29 cellular contexts compared by ENCODE assay signal in the genomic region with DNA sequence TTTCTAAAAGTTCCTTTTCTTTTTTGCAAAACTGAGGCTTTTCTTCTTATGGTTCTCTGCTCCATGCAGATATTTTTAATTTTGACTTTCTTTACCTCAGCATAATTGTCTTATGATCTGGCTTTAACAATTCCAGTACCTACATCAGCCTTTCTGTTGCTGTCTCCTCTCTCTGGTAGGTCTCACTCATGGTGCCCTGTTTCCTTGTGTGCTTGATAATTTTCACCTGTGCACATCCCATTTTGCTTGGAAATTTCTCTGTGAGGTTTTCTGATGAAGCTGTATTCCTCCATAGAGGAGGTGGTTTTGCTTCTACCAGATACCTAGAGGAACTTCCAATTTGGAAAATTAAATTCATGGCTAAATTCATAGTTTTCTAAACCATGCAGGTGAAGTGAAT. TPM values are rescaled to one million over a fixed set of nuclear protein-coding genes. Genes with fewer than 3 reads are reported as not detected.
"Had no signal": no experiment of that assay in that cellular context is flagged by ENCODE, and none has a peak within 500 bp of the region (broad histone marks: within the 10 kb centered on the region; RNA-seq: fewer than 3 reads in every experiment).

No MANE protein-coding gene starts in this region.

- FAIRE-seq: urothelium cell line had no signal

- H3K36me3 ChIP-seq: stomach, suprapubic skin, thoracic aorta, thyroid gland, tibial artery, tibial nerve, transverse colon, upper lobe of left lung, upper lobe of right lung, uterus, vagina had no signal

- DNase-seq: stimulated activated CD4-positive, alpha-beta T cell treated with anti-CD3 and anti-CD28 coated beads, Interleukin-2, amount 100 ng/mL, for 48 hours; stimulated activated CD4-positive, alpha-beta T cell treated with anti-CD3 and anti-CD28 coated beads, Interleukin-4, amount 100 ng/mL, for 1 hour; stimulated activated CD4-positive, alpha-beta T cell treated with anti-CD3 and anti-CD28 coated beads, Interleukin-4, amount 100 ng/mL, for 24 hours; stimulated activated CD4-positive, alpha-beta T cell treated with anti-CD3 and anti-CD28 coated beads, Interleukin-4, amount 100 ng/mL, for 4 hours; stimulated activated CD8-positive, alpha-beta memory T cell treated with anti-CD3 and anti-CD28 coated beads, Interleukin-4, amount 100 ng/mL, for 48 hours; stimulated activated naive B cell treated with anti-CD40 and anti-IgM and Interleukin-4, amounts not matched to agents 10 μg/mL and 1 μg/mL and 100 μg/mL, for 72 hours; stimulated activated naive CD4-positive, alpha-beta T cell; stimulated activated naive CD4-positive, alpha-beta T cell treated with Interleukin-2 at 50 U/mL for 16 hours; stimulated activated naive CD8-positive, alpha-beta T cell treated with anti-CD3 and anti-CD28 coated beads, Interleukin-15, amount 100 ng/mL, for 72 hours; stimulated activated naive CD8-positive, alpha-beta T cell treated with anti-CD3 and anti-CD28 coated beads, Interleukin-15, Interleukin-2, amounts not matched to agents 100 U/mL and 50 U/mL, for 24 hours; stomach; substantia nigra; testis; thyroid gland; tibial artery; transverse colon; trophoblast cell; upper lobe of left lung; upper lobe of right lung; uterus had no signal

- H3K27ac ChIP-seq: stomach, suprapubic skin, thoracic aorta, tibial artery, tibial nerve, transverse colon, upper lobe of left lung, upper lobe of right lung, uterus, vagina had no signal

- ATAC-seq: stimulated activated effector memory CD8-positive, alpha-beta T cell treated with anti-CD3 and anti-CD28 coated beads, Interleukin-12 subunit alpha, Interleukin-12 subunit beta, amount 100 ng/mL, for 72 hours; stimulated activated memory B cell treated with anti-CD40 and anti-IgM and Interleukin-4, amounts not matched to agents 10 μg/mL and 1 μg/mL and 100 μg/mL, for 72 hours; stimulated activated naive B cell treated with anti-CD40 and anti-IgM and Interleukin-4, amounts not matched to agents 10 μg/mL and 1 μg/mL and 100 μg/mL, for 72 hours; stimulated activated naive CD8-positive, alpha-beta T cell treated with anti-CD3 and anti-CD28 coated beads, Interleukin-15, amount 100 ng/mL, for 72 hours; stimulated activated naive CD8-positive, alpha-beta T cell treated with anti-CD3 and anti-CD28 coated beads, Interleukin-15, Interleukin-2, amounts not matched to agents 100 U/mL and 50 U/mL, for 24 hours; upper lobe of right lung had no signal

- H3K4me1 ChIP-seq: stomach, suprapubic skin, tibial artery, tibial nerve, transverse colon, upper lobe of left lung, upper lobe of right lung, uterus, vagina had no signal

- H3K27me3 ChIP-seq: stomach, suprapubic skin, testis, thyroid gland, tibial artery, tibial nerve, transverse colon, upper lobe of left lung, upper lobe of right lung, uterus, vagina had no signal

- H3K4me3 ChIP-seq: stomach, suprapubic skin, testis, thoracic aorta, thyroid gland, tibial artery, tibial nerve, transverse colon, upper lobe of left lung, upper lobe of right lung, uterus, vagina had no signal

- H3K9me3 ChIP-seq: stomach, suprapubic skin, testis, thoracic aorta, thyroid gland, tibial artery, transverse colon, upper lobe of left lung, upper lobe of right lung, uterus, vagina had no signal

RNA-seq across cellular contexts. Expression of a gene that starts 2.3 kb away (rescaled TPM):
- total RNA-seq: ureter, urinary bladder, vagina had no signal
